ENCODE assay signal across 2 cellular contexts in genomic region chr3:15492847-15493360, GRCh38.
A peak's percentile ranks its signal among the peaks of the same experiment; 100 is the strongest.
TF ChIP-seq lines count a peak whose summit lies in the region.

No MANE protein-coding gene starts in this region.

TF ChIP-seq in HEK293, 187 proteins besides CTCF, POLR2A, EP300 and RAD21:
- TF ChIP-seq ZNF707 (tag by site-specific recombination; IDR thresholded peaks at IDR 0.05), result no peak
- no peak for TF ChIP-seq FEZF1 (tag by site-specific recombination; IDR thresholded peaks at IDR 0.05)
- peak; percentile 55 for TF ChIP-seq SCRT2 (tag by site-specific recombination; IDR thresholded peaks at IDR 0.05)
- TF ChIP-seq ZBTB1 (tag by site-specific recombination; IDR thresholded peaks at IDR 0.05), result no peak
- TF ChIP-seq REST (tag by site-specific recombination; IDR thresholded peaks at IDR 0.05), result no peak
- TF ChIP-seq ZNF561 (tag by site-specific recombination; IDR thresholded peaks at IDR 0.05; ENCODE audit: borderline replicate concordance), result no peak
- no peak for TF ChIP-seq ZNF629 (tag by site-specific recombination; IDR thresholded peaks at IDR 0.05)
TF ChIP-seq in HEK293: peak in this region for 1.

TF ChIP-seq in H1, 55 proteins besides CTCF, POLR2A, EP300 and RAD21:
- TF ChIP-seq YY1 (IDR thresholded peaks at IDR 0.05; ENCODE audit: low read depth, low read length) (0 out of 2 replicates have a peak, but pooled peaks have one; percentile 15), RNF2 (IDR thresholded peaks at IDR 0.05; ENCODE audit: borderline replicate concordance, low read depth, low read length, missing control alignments, poor library complexity, severe bottlenecking) (no peak)
TF ChIP-seq in H1: peak in this region for 1.
